ENCODE assay signal across 1 cellular context in the genomic region with DNA sequence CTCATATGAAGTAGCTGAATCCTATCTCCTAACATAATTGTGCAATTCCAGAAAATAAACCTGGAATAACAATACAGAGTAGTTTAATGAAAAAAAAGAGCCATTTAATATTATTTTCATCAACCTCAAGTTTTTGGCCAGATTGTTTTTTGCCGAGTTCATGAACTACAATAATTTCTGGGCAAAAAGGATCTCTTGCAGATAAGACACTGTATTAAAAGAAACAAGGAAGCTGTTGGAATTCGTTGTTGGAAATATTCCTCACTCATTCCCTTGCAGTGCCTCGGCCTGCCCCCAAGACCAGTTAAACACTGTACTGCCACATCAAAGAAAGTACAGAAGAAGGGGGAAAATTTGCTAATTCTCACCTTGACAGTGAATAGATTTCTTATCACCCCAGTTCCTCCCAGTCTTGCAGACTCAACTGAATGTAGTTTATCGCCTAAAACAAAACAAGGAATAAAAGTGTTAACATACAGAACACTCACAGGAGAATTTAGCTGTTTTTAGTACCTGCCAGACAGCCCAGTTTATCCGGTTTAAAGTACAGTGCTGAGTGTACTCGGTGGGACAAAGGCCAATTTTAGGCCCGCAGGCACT.
A peak's percentile ranks its signal among the peaks of the same experiment; 100 is the strongest.
TF ChIP-seq lines count a peak whose summit lies in the region.

No MANE protein-coding gene starts in this region.

TF ChIP-seq in HCT116, 20 proteins besides CTCF, POLR2A, EP300 and RAD21 (continued from another document):
- no peak for TF ChIP-seq EZH2 (IDR thresholded peaks at IDR 0.05)
- TF ChIP-seq, protein P1, sequence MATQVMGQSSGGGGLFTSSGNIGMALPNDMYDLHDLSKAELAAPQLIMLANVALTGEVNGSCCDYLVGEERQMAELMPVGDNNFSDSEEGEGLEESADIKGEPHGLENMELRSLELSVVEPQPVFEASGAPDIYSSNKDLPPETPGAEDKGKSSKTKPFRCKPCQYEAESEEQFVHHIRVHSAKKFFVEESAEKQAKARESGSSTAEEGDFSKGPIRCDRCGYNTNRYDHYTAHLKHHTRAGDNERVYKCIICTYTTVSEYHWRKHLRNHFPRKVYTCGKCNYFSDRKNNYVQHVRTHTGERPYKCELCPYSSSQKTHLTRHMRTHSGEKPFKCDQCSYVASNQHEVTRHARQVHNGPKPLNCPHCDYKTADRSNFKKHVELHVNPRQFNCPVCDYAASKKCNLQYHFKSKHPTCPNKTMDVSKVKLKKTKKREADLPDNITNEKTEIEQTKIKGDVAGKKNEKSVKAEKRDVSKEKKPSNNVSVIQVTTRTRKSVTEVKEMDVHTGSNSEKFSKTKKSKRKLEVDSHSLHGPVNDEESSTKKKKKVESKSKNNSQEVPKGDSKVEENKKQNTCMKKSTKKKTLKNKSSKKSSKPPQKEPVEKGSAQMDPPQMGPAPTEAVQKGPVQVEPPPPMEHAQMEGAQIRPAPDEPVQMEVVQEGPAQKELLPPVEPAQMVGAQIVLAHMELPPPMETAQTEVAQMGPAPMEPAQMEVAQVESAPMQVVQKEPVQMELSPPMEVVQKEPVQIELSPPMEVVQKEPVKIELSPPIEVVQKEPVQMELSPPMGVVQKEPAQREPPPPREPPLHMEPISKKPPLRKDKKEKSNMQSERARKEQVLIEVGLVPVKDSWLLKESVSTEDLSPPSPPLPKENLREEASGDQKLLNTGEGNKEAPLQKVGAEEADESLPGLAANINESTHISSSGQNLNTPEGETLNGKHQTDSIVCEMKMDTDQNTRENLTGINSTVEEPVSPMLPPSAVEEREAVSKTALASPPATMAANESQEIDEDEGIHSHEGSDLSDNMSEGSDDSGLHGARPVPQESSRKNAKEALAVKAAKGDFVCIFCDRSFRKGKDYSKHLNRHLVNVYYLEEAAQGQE (IDR thresholded peaks at IDR 0.05; ENCODE audit: low read depth), result no peak
- 0 out of 2 replicates have a peak, but pooled peaks have one; percentile 11 for TF ChIP-seq SIN3A (IDR thresholded peaks at IDR 0.05; ENCODE audit: low read depth)
- no peak for TF ChIP-seq ZNF274 (IDR thresholded peaks at IDR 0.05; ENCODE audit: low read depth, low read length)
- TF ChIP-seq SP1 (IDR thresholded peaks at IDR 0.05; ENCODE audit: low read depth), result no peak
- no peak for TF ChIP-seq EZH2phosphoT487 (IDR thresholded peaks at IDR 0.05; ENCODE audit: borderline replicate concordance)
- TF ChIP-seq CBX3 (IDR thresholded peaks at IDR 0.05; ENCODE audit: low read depth), result no peak
- TF ChIP-seq CEBPB (IDR thresholded peaks at IDR 0.05; ENCODE audit: low read depth), result no peak
- no peak for TF ChIP-seq POLR2AphosphoS5 (IDR thresholded peaks at IDR 0.05; ENCODE audit: low read depth, low read length)
